19 cellular contexts compared by ENCODE assay signal in genomic region chr7:14420768-14421167, GRCh38.
A peak's percentile ranks its signal among the peaks of the same experiment; 100 is the strongest.
DNase-seq lines count a peak whose midpoint lies in the region; ATAC-seq, FAIRE-seq and TF ChIP-seq lines count a peak whose summit lies in the region.
"Had no signal": no experiment of that assay in that cellular context is flagged by ENCODE, and none has a peak within 500 bp of the region (broad histone marks: within the 10 kb centered on the region; RNA-seq: fewer than 3 reads in every experiment).

No MANE protein-coding gene starts in this region.

- POLR2A ChIA-PET in CD8-positive, alpha-beta T cell (lab: Charles Lee): no interaction called here

- H3K4me1 Mint-ChIP-seq in progenitor cell of endocrine pancreas (ENCODE audit: low read depth): peaks cover 14% of the 10 kb centered on the region
- no peaks in the 10 kb centered on the region for H3K4me1 Mint-ChIP-seq in stimulated activated naive CD8-positive, alpha-beta T cell treated with anti-CD3 and anti-CD28 coated beads, Interleukin-15, amount 100 ng/mL, for 72 hours
- H3K4me1 Mint-ChIP-seq in CD8-positive, alpha-beta T cell (ENCODE audit: low read depth): no peaks in the 10 kb centered on the region

- no peak for TF ChIP-seq CTCF in progenitor cell of endocrine pancreas (IDR thresholded peaks at IDR 0.05; ENCODE audit: unreplicated experiment)
- no peak for TF ChIP-seq CTCF in CD8-positive, alpha-beta T cell (IDR thresholded peaks at IDR 0.05)

- peak; percentile 88 for DNase-seq in DMS53 treated with DMSO at 0.1 percent for 48 hours (lab: John Stamatoyannopoulos, UW; ENCODE audit: unreplicated experiment)
- DNase-seq in H54 (ENCODE audit: insufficient read length, low spot score): peak; percentile 3
- DNase-seq in astrocyte of the hippocampus (ENCODE audit: low read depth, low spot score): peak; percentile 2
- no peak for DNase-seq in progenitor cell of endocrine pancreas (ENCODE audit: low spot score, unreplicated experiment)
- no peak for DNase-seq in stimulated activated naive CD8-positive, alpha-beta T cell treated with anti-CD3 and anti-CD28 coated beads, Interleukin-15, amount 100 ng/mL, for 72 hours
- no peak for DNase-seq in left lobe of liver (ENCODE audit: low spot score)
- DNase-seq in CD8-positive, alpha-beta T cell: no peak
- DNase-seq: ACHN, DND-41, GF-D8, MV-4-11, NCI-H1417, NCI-H1930, NCI-H2171 treated with DMSO at 0.1 percent for 48 hours, NCI-H524, SHP77 had no signal

- H3K27me3 Mint-ChIP-seq in progenitor cell of endocrine pancreas: no peaks in the 10 kb centered on the region
- no peaks in the 10 kb centered on the region for H3K27me3 Mint-ChIP-seq in stimulated activated naive CD8-positive, alpha-beta T cell treated with anti-CD3 and anti-CD28 coated beads, Interleukin-15, amount 100 ng/mL, for 72 hours
- no peaks in the 10 kb centered on the region for H3K27me3 Mint-ChIP-seq in CD8-positive, alpha-beta T cell (ENCODE audit: low read depth)

- H3K4me1 ChIP-seq in CD8-positive, alpha-beta T cell (ENCODE audit: insufficient read depth, low read length): no peaks in the 10 kb centered on the region

- intact Hi-C loops in CD8-positive, alpha-beta T cell (cut with DNase I, micrococcal nuclease): no loop called here

- H3K27ac ChIP-seq in CD8-positive, alpha-beta T cell (ENCODE audit: low read depth, low read length): no peak overlapping the region
- H3K27ac ChIP-seq: C4-2B, SK-N-MC had no signal

- H3K9me3 Mint-ChIP-seq in progenitor cell of endocrine pancreas (ENCODE audit: low read depth): peaks cover 9% of the 10 kb centered on the region
- H3K9me3 Mint-ChIP-seq in stimulated activated naive CD8-positive, alpha-beta T cell treated with anti-CD3 and anti-CD28 coated beads, Interleukin-15, amount 100 ng/mL, for 72 hours: no peaks in the 10 kb centered on the region
- no peaks in the 10 kb centered on the region for H3K9me3 Mint-ChIP-seq in CD8-positive, alpha-beta T cell

- H3K27me3 ChIP-seq in CD8-positive, alpha-beta T cell (ENCODE audit: insufficient read depth, low read length): no peaks in the 10 kb centered on the region

- no peak overlapping the region for H3K4me3 ChIP-seq in CD8-positive, alpha-beta T cell (ENCODE audit: low read depth, low read length)
- H3K4me3 ChIP-seq: K562, SK-N-MC had no signal

- H3K36me3 ChIP-seq in CD8-positive, alpha-beta T cell (ENCODE audit: insufficient read depth, low read length): no peaks in the 10 kb centered on the region

- ATAC-seq in stimulated activated naive CD8-positive, alpha-beta T cell treated with anti-CD3 and anti-CD28 coated beads, Interleukin-15, amount 100 ng/mL, for 72 hours: no peak
- ATAC-seq in left lobe of liver: no peak
- ATAC-seq in CD8-positive, alpha-beta T cell: no peak
- ATAC-seq: K562 had no signal

- H3K9me3 ChIP-seq in CD8-positive, alpha-beta T cell (ENCODE audit: low read length): no peaks in the 10 kb centered on the region

- H3K27ac Mint-ChIP-seq in progenitor cell of endocrine pancreas: peak overlapping the region; percentile 33
- no peak overlapping the region for H3K27ac Mint-ChIP-seq in stimulated activated naive CD8-positive, alpha-beta T cell treated with anti-CD3 and anti-CD28 coated beads, Interleukin-15, amount 100 ng/mL, for 72 hours
- no peak overlapping the region for H3K27ac Mint-ChIP-seq in CD8-positive, alpha-beta T cell

- CTCF ChIA-PET in CD8-positive, alpha-beta T cell (lab: Charles Lee): no interaction called here

- peak; percentile 99 for FAIRE-seq in H54 (lab: Jason Lieb, UNC)
- FAIRE-seq: K562 had no signal

- no peak for TF ChIP-seq POLR2A in H54 (IDR thresholded peaks at IDR 0.05; ENCODE audit: low read depth, low read length)

- no peaks in the 10 kb centered on the region for H3K36me3 Mint-ChIP-seq in progenitor cell of endocrine pancreas (ENCODE audit: insufficient read depth)
- no peaks in the 10 kb centered on the region for H3K36me3 Mint-ChIP-seq in CD8-positive, alpha-beta T cell

- no peak overlapping the region for H3K4me3 Mint-ChIP-seq in progenitor cell of endocrine pancreas (ENCODE audit: low read depth)
- no peak overlapping the region for H3K4me3 Mint-ChIP-seq in stimulated activated naive CD8-positive, alpha-beta T cell treated with anti-CD3 and anti-CD28 coated beads, Interleukin-15, amount 100 ng/mL, for 72 hours
- H3K4me3 Mint-ChIP-seq in CD8-positive, alpha-beta T cell: no peak overlapping the region

Comparison
In these comparisons a context has a peak if more than half of its experiments do, and no peak if none do; other contexts are left out.
1. DNase-seq: peak in DMS53 treated with DMSO at 0.1 percent for 48 hours (single experiment), H54 (single experiment) and astrocyte of the hippocampus (single experiment); none in progenitor cell of endocrine pancreas (single experiment), stimulated activated naive CD8-positive, alpha-beta T cell treated with anti-CD3 and anti-CD28 coated beads, Interleukin-15, amount 100 ng/mL, for 72 hours (0 of 2), left lobe of liver (single experiment) and CD8-positive, alpha-beta T cell (0 of 7).